In the genomic region with DNA sequence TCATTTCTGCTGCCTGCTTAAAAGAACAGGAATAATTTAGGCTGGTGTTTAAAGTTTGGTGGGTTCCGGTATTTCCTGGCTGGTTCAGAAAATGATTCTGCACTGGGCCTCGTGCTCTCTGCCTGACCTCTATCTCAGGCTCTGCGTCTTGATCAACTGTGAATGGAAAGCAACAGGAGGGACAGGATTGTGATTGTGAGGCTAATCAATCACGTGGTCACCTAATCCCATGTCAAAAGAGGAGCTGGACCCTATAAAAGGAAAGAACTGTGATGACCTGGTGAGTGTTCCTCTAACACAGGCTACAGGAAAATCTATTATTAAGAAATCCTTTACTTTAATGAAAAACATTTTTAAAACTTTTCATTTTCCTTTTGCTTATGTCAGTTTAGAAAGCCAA, we compare ENCODE assay signal across 9 cellular contexts. TPM values are rescaled to one million over a fixed set of nuclear protein-coding genes. Genes with fewer than 3 reads are reported as not detected.
DNase-seq lines count a peak whose midpoint lies in the region; ATAC-seq and TF ChIP-seq lines count a peak whose summit lies in the region.
"Had no signal": no experiment of that assay in that cellular context is flagged by ENCODE, and none has a peak within 500 bp of the region (broad histone marks: within the 10 kb centered on the region; RNA-seq: fewer than 3 reads in every experiment).

A gene with protein sequence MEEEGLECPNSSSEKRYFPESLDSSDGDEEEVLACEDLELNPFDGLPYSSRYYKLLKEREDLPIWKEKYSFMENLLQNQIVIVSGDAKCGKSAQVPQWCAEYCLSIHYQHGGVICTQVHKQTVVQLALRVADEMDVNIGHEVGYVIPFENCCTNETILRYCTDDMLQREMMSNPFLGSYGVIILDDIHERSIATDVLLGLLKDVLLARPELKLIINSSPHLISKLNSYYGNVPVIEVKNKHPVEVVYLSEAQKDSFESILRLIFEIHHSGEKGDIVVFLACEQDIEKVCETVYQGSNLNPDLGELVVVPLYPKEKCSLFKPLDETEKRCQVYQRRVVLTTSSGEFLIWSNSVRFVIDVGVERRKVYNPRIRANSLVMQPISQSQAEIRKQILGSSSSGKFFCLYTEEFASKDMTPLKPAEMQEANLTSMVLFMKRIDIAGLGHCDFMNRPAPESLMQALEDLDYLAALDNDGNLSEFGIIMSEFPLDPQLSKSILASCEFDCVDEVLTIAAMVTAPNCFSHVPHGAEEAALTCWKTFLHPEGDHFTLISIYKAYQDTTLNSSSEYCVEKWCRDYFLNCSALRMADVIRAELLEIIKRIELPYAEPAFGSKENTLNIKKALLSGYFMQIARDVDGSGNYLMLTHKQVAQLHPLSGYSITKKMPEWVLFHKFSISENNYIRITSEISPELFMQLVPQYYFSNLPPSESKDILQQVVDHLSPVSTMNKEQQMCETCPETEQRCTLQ (minus strand): TSS at position 101 of the 400 bp plus-strand sequence. CDS start 468 bp downstream, outside the sequence.

- H3K9me3 ChIP-seq in right atrium auricular region (peaks cover 0 to 7% of the 10 kb centered on the region in 2 donors), ovary (no peaks in the 10 kb centered on the region)

- H3K79me2 ChIP-seq in GM23338 (replicated peaks; ENCODE audit: insufficient read depth): no peaks in the 10 kb centered on the region

- H3F3A ChIP-seq in GM23338 (replicated peaks; ENCODE audit: low read depth): no peaks in the 10 kb centered on the region

- H3K27me3 ChIP-seq in GM23338 (ENCODE audit: insufficient read depth): no peaks in the 10 kb centered on the region
- H3K27me3 ChIP-seq in right atrium auricular region: no peaks in the 10 kb centered on the region
- no peaks in the 10 kb centered on the region for H3K27me3 ChIP-seq in ovary

- peaks cover 29% of the 10 kb centered on the region for H3K4me1 Mint-ChIP-seq in GM23338

- H3K9me3 Mint-ChIP-seq in GM23338: peaks cover 21% of the 10 kb centered on the region

- H3K4me2 ChIP-seq in GM23338: peak within 1 kb of the TSS; percentile 60

- peak within 1 kb of the TSS; percentile 65 for H3K4me3 Mint-ChIP-seq in GM23338

- H2AFZ ChIP-seq in GM23338: no peak within 1 kb of the TSS

- peaks cover 38% of the 10 kb centered on the region for H3K36me3 Mint-ChIP-seq in GM23338 (ENCODE audit: low read depth)

- no peak for TF ChIP-seq POLR2A in ovary (IDR thresholded peaks at IDR 0.05)

- no peak for TF ChIP-seq EP300 in ovary (IDR thresholded peaks at IDR 0.05)

- H4K20me1 ChIP-seq in GM23338 (replicated peaks; ENCODE audit: insufficient read depth): no peaks in the 10 kb centered on the region; the same call in 1 of the 2 replicates

- intact Hi-C loops in ovary (cut with DNase I): no loop called here

- peak within 1 kb of the TSS; percentile 26 for H3K4me3 ChIP-seq in GM23338
- H3K4me3 ChIP-seq in right atrium auricular region: no peak within 1 kb of the TSS
- H3K4me3 ChIP-seq in ovary: no peak within 1 kb of the TSS

- H3K27ac ChIP-seq in GM23338 (ENCODE audit: low read depth): no peak within 1 kb of the TSS
- no peak within 1 kb of the TSS for H3K27ac ChIP-seq in adipose tissue (ENCODE audit: low read depth, low read length)
- peak within 1 kb of the TSS; percentile 58 to 73 for H3K27ac ChIP-seq in right atrium auricular region
- H3K27ac ChIP-seq in ovary: peak within 1 kb of the TSS in 1 of 2 donors; percentile 57

- H3K27me3 Mint-ChIP-seq in GM23338 (ENCODE audit: insufficient read depth, low read depth, poor library complexity): peaks cover 6% of the 10 kb centered on the region

- peak within 1 kb of the TSS; percentile 77 for H3K27ac Mint-ChIP-seq in GM23338

- WGBS in adipose tissue, 3 donors: 42 to 74% (median 72%) methylated on average over 4 of the region's 4 CpGs
- WGBS in ovary, 3 donors: 9 to 29% (median 13%) methylated on average over 4 of the region's 4 CpGs

- H3K36me3 ChIP-seq in GM23338 (ENCODE audit: insufficient read depth) (peaks cover 7% of the 10 kb centered on the region; the same call in 1 of the 2 replicates), right atrium auricular region (peaks cover 6% of the 10 kb centered on the region), ovary (no peaks in the 10 kb centered on the region)

- ATAC-seq in GM23338: peak; percentile 98
- no peak for ATAC-seq in HG02938 (IDR thresholded peaks at IDR 0.05; ENCODE audit: unreplicated experiment)

- no peaks in the 10 kb centered on the region for H3K9me2 ChIP-seq in GM23338 (ENCODE audit: insufficient read depth)

- TF ChIP-seq CTCF in GM23338 (conservative IDR thresholded peaks at IDR 0.05; ENCODE audit: low read depth in 2 of 2): no peak
- no peak for TF ChIP-seq CTCF in right atrium auricular region (IDR thresholded peaks at IDR 0.05)
- TF ChIP-seq CTCF in ovary (IDR thresholded peaks at IDR 0.05): no peak

- DNase-seq in GM23338 (ENCODE audit: low spot score) (peak; percentile 91), right atrium auricular region (ENCODE audit: low spot score) (no peak), ovary (no peak), hippocampal formation (lab: John Stamatoyannopoulos, UW) (no peak), midbrain (lab: John Stamatoyannopoulos, UW) (no peak)
- DNase-seq in effector CD4-positive, alpha-beta T cell: no peak
- DNase-seq: NCI-H2081 had no signal

- H3K4me1 ChIP-seq in GM23338 (ENCODE audit: insufficient read depth) (peaks cover 20% of the 10 kb centered on the region), right atrium auricular region (peaks cover 0 to 10% of the 10 kb centered on the region in 2 donors), ovary (ENCODE audit: insufficient read depth) (peaks cover 5% of the 10 kb centered on the region)

TF ChIP-seq in GM23338, 12 proteins besides CTCF, POLR2A, EP300 and RAD21 (continues in another document):
- TF ChIP-seq, protein P1, sequence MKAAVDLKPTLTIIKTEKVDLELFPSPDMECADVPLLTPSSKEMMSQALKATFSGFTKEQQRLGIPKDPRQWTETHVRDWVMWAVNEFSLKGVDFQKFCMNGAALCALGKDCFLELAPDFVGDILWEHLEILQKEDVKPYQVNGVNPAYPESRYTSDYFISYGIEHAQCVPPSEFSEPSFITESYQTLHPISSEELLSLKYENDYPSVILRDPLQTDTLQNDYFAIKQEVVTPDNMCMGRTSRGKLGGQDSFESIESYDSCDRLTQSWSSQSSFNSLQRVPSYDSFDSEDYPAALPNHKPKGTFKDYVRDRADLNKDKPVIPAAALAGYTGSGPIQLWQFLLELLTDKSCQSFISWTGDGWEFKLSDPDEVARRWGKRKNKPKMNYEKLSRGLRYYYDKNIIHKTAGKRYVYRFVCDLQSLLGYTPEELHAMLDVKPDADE (IDR thresholded peaks at IDR 0.05): no peak
- TF ChIP-seq ZNF331 (CRISPR knock-in tag; IDR thresholded peaks at IDR 0.05; ENCODE audit: low read depth): no peak

RNA-seq across cellular contexts. Expression of the gene that starts here (rescaled TPM):
- 21.3 and 21.6 TPM in 2 replicates for total RNA-seq in GM23338 (2014; rRNA removed; shearing (Covaris generic))
- polyA plus RNA-seq in GM23338 (2016; fragmentation: Nextera tagmentation; extraction: Ambion mirVana) (7.2 and 9.5 TPM in 2 replicates), adipose tissue (10 to 100 TPM in 2 of 3 donors, 1 to 10 TPM in 1; 9.6 to 13.6 (median 12.0) TPM), ovary (10 to 100 TPM; 17.1 to 28.3 TPM)
- total RNA-seq in right atrium auricular region (10 to 100 TPM; 25.1 to 44.5 TPM), ovary (10 to 100 TPM; 18.0 to 36.5 (median 34.1) TPM)

Comparison
In these comparisons a context has a peak if more than half of its experiments do, and no peak if none do; other contexts are left out.
1. H3K27ac ChIP-seq: peak in right atrium auricular region (2 of 2); none in GM23338 (single experiment) and adipose tissue (single experiment).